In the genomic region with DNA sequence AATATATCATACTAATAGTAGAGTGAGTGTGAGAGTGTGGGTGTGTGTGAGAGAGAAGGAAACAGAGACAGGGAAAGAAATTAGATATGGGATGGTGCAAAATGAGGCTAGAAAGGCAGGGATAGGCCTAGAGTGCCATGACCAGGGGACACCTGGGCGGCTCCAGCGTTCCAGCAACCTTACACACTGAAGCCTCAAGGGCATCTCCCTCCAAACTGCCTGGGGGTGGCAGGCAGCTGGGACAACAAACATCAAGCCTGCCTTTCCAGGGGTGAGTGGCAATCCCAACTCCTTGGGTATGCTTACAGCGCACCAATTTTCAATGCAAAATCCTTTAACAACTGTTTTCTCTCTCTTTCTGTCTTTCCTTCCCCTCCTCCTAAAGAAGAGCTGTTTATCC, we compare ENCODE assay signal across 22 cellular contexts.
DNase-seq lines count a peak whose midpoint lies in the region; ATAC-seq and TF ChIP-seq lines count a peak whose summit lies in the region.
"Had no signal": no experiment of that assay in that cellular context is flagged by ENCODE, and none has a peak within 500 bp of the region (broad histone marks: within the 10 kb centered on the region; RNA-seq: fewer than 3 reads in every experiment).

No MANE protein-coding gene starts in this region.

- H3K4me3 ChIP-seq in IMR-90 (ENCODE audit: insufficient read depth, low read depth, low read length), result no peak overlapping the region
- H3K4me3 ChIP-seq in breast epithelium, result no peak overlapping the region
- H3K4me3 ChIP-seq in muscle layer of colon (ENCODE audit: low read depth in 1 of 2, low read length in 2 of 2), result no peak overlapping the region
- H3K4me3 ChIP-seq in suprapubic skin, result no peak overlapping the region
- H3K4me3 ChIP-seq: thyroid gland had no signal

- no peak overlapping the region for H3K27ac Mint-ChIP-seq in activated T-helper 2 cell treated with anti-CD3 and anti-CD28 coated beads, Interferon-gamma antibody, Interleukin-2, Interleukin-4, amounts not matched to agents 10 μg/mL and 5 μg/mL and 100 μg/mL, durations not matched to agents 14 hours and 24 hours and 36 hours
- H3K27ac Mint-ChIP-seq: activated naive CD8-positive, alpha-beta T cell treated with anti-CD3 and anti-CD28 coated beads, Interleukin-2, amount 10 ng/mL, durations not matched to agents 7 days and 5 days; CD4-positive, CD25-positive, alpha-beta regulatory T cell had no signal

- H2BK120ac ChIP-seq in IMR-90 (ENCODE audit: low read depth, low read length), result peak overlapping the region; percentile 75

- peak overlapping the region; percentile 64 for H2BK5ac ChIP-seq in IMR-90 (ENCODE audit: low read depth, low read length, poor library complexity, severe bottlenecking)

- TF ChIP-seq POLR2A in IMR-90 (IDR thresholded peaks at IDR 0.05; ENCODE audit: low read depth, low read length) (no peak), breast epithelium (IDR thresholded peaks at IDR 0.05) (no peak), suprapubic skin (IDR thresholded peaks at IDR 0.05) (no peak)

- H3K14ac ChIP-seq in IMR-90 (replicated peaks; ENCODE audit: low read depth, low read length), result peak overlapping the region; percentile 89

- peak overlapping the region; percentile 71; the same call in 1 of the 2 replicates for H3K23ac ChIP-seq in IMR-90 (ENCODE audit: low read depth, low read length)

- 100% methylated on average over 1 of the region's 3 CpGs; no CpG with 5 or more reads in 1 of the 2 experiments for WGBS in IMR-90 (ENCODE audit: extremely low coverage in 2 of 2, insufficient read length in 1 of 2), 2 experiments
- 72% methylated on average over 3 of the region's 3 CpGs for WGBS in suprapubic skin

- peaks cover 52% of the 10 kb centered on the region for H3K9me1 ChIP-seq in IMR-90 (ENCODE audit: insufficient read depth, low read length)

- no peak for TF ChIP-seq CTCF in IMR-90 (conservative IDR thresholded peaks at IDR 0.05; ENCODE audit: low read depth, low read length)
- no peak for TF ChIP-seq CTCF in breast epithelium (IDR thresholded peaks at IDR 0.05)
- TF ChIP-seq CTCF in suprapubic skin (IDR thresholded peaks at IDR 0.05), result no peak

- peak overlapping the region; percentile 65 for H2BK20ac ChIP-seq in IMR-90 (ENCODE audit: low read depth, low read length)

- peak overlapping the region; percentile 13; the same call in 1 of the 3 replicates for H2BK15ac ChIP-seq in IMR-90 (ENCODE audit: low read depth, low read length)

- no peak for DNase-seq in IMR-90
- DNase-seq in breast epithelium (ENCODE audit: low spot score in 2 of 2), result no peak
- DNase-seq in suprapubic skin (ENCODE audit: low spot score in 2 of 2), result no peak
- no peak for DNase-seq in RPMI8226
- no peak for DNase-seq in activated T-helper 2 cell treated with anti-CD3 and anti-CD28 coated beads, Interferon-gamma antibody, Interleukin-2, Interleukin-4, amounts not matched to agents 10 μg/mL and 5 μg/mL and 100 μg/mL, durations not matched to agents 14 hours and 24 hours and 36 hours (ENCODE audit: low spot score)
- DNase-seq in glomerular visceral epithelial cell (ENCODE audit: extremely low spot score), result no peak
- no peak for DNase-seq in HCEC 1CT
- DNase-seq: activated CD4-positive, alpha-beta T cell treated with anti-CD3 and anti-CD28 coated beads for 48 hours; activated naive CD8-positive, alpha-beta T cell treated with anti-CD3 and anti-CD28 coated beads, Interleukin-2, amount 10 ng/mL, durations not matched to agents 7 days and 5 days; brain microvascular endothelial cell; CD4-positive, CD25-positive, alpha-beta regulatory T cell; cortex of kidney; DMS153; GDM1; MV-4-11; NCI-H187; NCI-H2227 treated with DMSO at 0.1 percent for 48 hours; NCI-H82; SIG-M5; thyroid gland had no signal

- peak overlapping the region; percentile 23 to 27; a peak in 3 of 4 replicates for H4K8ac ChIP-seq in IMR-90 (ENCODE audit: low read depth in 2 of 2, low read length in 2 of 2)

- peak overlapping the region; percentile 42 for H4K5ac ChIP-seq in IMR-90 (ENCODE audit: low read depth, low read length)

- in situ Hi-C loops in IMR-90 (cut with MboI; ENCODE audit: low sequenced_read_pairs), result no loop called here

- intact Hi-C loops in IMR-90 (cut with micrococcal nuclease) (loop anchor here (5.0 kb wide), 1 partner anchor 35 kb away; no protein-coding TSS in a partner anchor), breast epithelium (cut with DNase I; ENCODE audit: low total_unique reads) (no loop called here)
- intact Hi-C loops in activated T-helper 2 cell treated with anti-CD3 and anti-CD28 coated beads, Interferon-gamma antibody, Interleukin-2, Interleukin-4, amounts not matched to agents 10 μg/mL and 5 μg/mL and 100 μg/mL, durations not matched to agents 14 hours and 24 hours and 36 hours (cut with micrococcal nuclease), result no loop called here

- H3K4me2 ChIP-seq in IMR-90 (ENCODE audit: low read depth, low read length), result no peak overlapping the region
- H3K4me2 ChIP-seq: KMS-11 had no signal

- peaks cover 17% of the 10 kb centered on the region for H3K4me1 Mint-ChIP-seq in activated T-helper 2 cell treated with anti-CD3 and anti-CD28 coated beads, Interferon-gamma antibody, Interleukin-2, Interleukin-4, amounts not matched to agents 10 μg/mL and 5 μg/mL and 100 μg/mL, durations not matched to agents 14 hours and 24 hours and 36 hours (ENCODE audit: low read depth)
- H3K4me1 Mint-ChIP-seq: CD4-positive, CD25-positive, alpha-beta regulatory T cell had no signal

- CTCF ChIA-PET in IMR-90 (lab: Yijun Ruan, JAX), result interaction anchor here (0.7 to 1.2 kb wide), 3 partner anchors 10 to 54 kb away, joined by 3 to 5 read pairs (median 3); no protein-coding TSS in a partner anchor

- H2AFZ ChIP-seq in IMR-90 (replicated peaks; ENCODE audit: low read length, poor library complexity), result peak overlapping the region; percentile 47

- peak overlapping the region; percentile 48; the same call in 1 of the 2 replicates for H3K27ac ChIP-seq in IMR-90 (ENCODE audit: insufficient read depth, low read length)
- H3K27ac ChIP-seq in breast epithelium, result peak overlapping the region; percentile 73 to 84
- H3K27ac ChIP-seq in muscle layer of colon (ENCODE audit: low read depth, low read length), result peak overlapping the region; percentile 60
- peak overlapping the region; percentile 28 for H3K27ac ChIP-seq in suprapubic skin
- H3K27ac ChIP-seq: brain microvascular endothelial cell, KMS-11 had no signal

- peak overlapping the region; percentile 81 for H3K4ac ChIP-seq in IMR-90 (ENCODE audit: low read depth, low read length)

- ATAC-seq in IMR-90 (ENCODE audit: low read depth), result no peak

- H3K27me3 ChIP-seq in IMR-90 (ENCODE audit: control insufficient read depth, insufficient read depth, low read length) (no peaks in the 10 kb centered on the region), breast epithelium (no peaks in the 10 kb centered on the region), muscle layer of colon (ENCODE audit: control insufficient read depth in 1 of 2, insufficient read depth in 2 of 2, low read length in 2 of 2) (no peaks in the 10 kb centered on the region), suprapubic skin (no peaks in the 10 kb centered on the region)
- H3K27me3 ChIP-seq: brain microvascular endothelial cell, thyroid gland had no signal

- H3K27me3 Mint-ChIP-seq in activated T-helper 2 cell treated with anti-CD3 and anti-CD28 coated beads, Interferon-gamma antibody, Interleukin-2, Interleukin-4, amounts not matched to agents 10 μg/mL and 5 μg/mL and 100 μg/mL, durations not matched to agents 14 hours and 24 hours and 36 hours (ENCODE audit: low read depth), result peaks cover 2% of the 10 kb centered on the region

- H3K4me3 Mint-ChIP-seq in activated T-helper 2 cell treated with anti-CD3 and anti-CD28 coated beads, Interferon-gamma antibody, Interleukin-2, Interleukin-4, amounts not matched to agents 10 μg/mL and 5 μg/mL and 100 μg/mL, durations not matched to agents 14 hours and 24 hours and 36 hours (ENCODE audit: low read depth), result no peak overlapping the region
- H3K4me3 Mint-ChIP-seq: activated naive CD8-positive, alpha-beta T cell treated with anti-CD3 and anti-CD28 coated beads, Interleukin-2, amount 10 ng/mL, durations not matched to agents 7 days and 5 days; CD4-positive, CD25-positive, alpha-beta regulatory T cell had no signal

- H2AK5ac ChIP-seq in IMR-90 (ENCODE audit: low read depth, low read length), result peak overlapping the region; percentile 88

- H3K79me1 ChIP-seq in IMR-90 (ENCODE audit: low read depth in 1 of 2, low read length in 2 of 2), result peaks cover 47 to 96% of the 10 kb centered on the region in 2 experiments

- peaks cover 14% of the 10 kb centered on the region for H3K36me3 ChIP-seq in IMR-90 (ENCODE audit: control insufficient read depth, insufficient read depth, low read length)
- H3K36me3 ChIP-seq in breast epithelium, result no peaks in the 10 kb centered on the region
- H3K36me3 ChIP-seq in muscle layer of colon (ENCODE audit: insufficient read depth, low read length), result no peaks in the 10 kb centered on the region
- no peaks in the 10 kb centered on the region for H3K36me3 ChIP-seq in suprapubic skin
- H3K36me3 ChIP-seq: brain microvascular endothelial cell, thyroid gland had no signal

- H4K20me1 ChIP-seq in IMR-90 (ENCODE audit: insufficient read depth, low read length), result peaks cover 20% of the 10 kb centered on the region; the same call in 1 of the 2 replicates

- H3K56ac ChIP-seq in IMR-90 (ENCODE audit: extremely low read depth, insufficient read depth, low read length), result no peak overlapping the region

- H3K9ac ChIP-seq in IMR-90 (ENCODE audit: low read depth, low read length), result peak overlapping the region; percentile 6; the same call in 1 of the 2 replicates
- H3K9ac ChIP-seq in muscle layer of colon (ENCODE audit: low read length), result peak overlapping the region; percentile 7
- H3K9ac ChIP-seq: KMS-11 had no signal

- no peaks in the 10 kb centered on the region for H3K36me3 Mint-ChIP-seq in activated T-helper 2 cell treated with anti-CD3 and anti-CD28 coated beads, Interferon-gamma antibody, Interleukin-2, Interleukin-4, amounts not matched to agents 10 μg/mL and 5 μg/mL and 100 μg/mL, durations not matched to agents 14 hours and 24 hours and 36 hours (ENCODE audit: low read depth)
- H3K36me3 Mint-ChIP-seq: activated naive CD8-positive, alpha-beta T cell treated with anti-CD3 and anti-CD28 coated beads, Interleukin-2, amount 10 ng/mL, durations not matched to agents 7 days and 5 days; CD4-positive, CD25-positive, alpha-beta regulatory T cell had no signal

- POLR2A ChIA-PET in IMR-90 (lab: Charles Lee; ENCODE audit: unreplicated experiment), result interaction anchor here (0.6 kb wide), 1 partner anchor 88 kb away, joined by 3 read pairs; no protein-coding TSS in a partner anchor

- H2AK9ac ChIP-seq in IMR-90 (replicated peaks; ENCODE audit: low read depth, low read length, poor library complexity), result peak overlapping the region; percentile 66

- no peak for TF ChIP-seq RAD21 in IMR-90 (IDR thresholded peaks at IDR 0.05; ENCODE audit: low read length)

- H4K91ac ChIP-seq in IMR-90 (ENCODE audit: insufficient read depth, low read depth, low read length), result peak overlapping the region; percentile 81

- H3K9me3 ChIP-seq in IMR-90 (ENCODE audit: control insufficient read depth, insufficient read depth, low read length), result no peaks in the 10 kb centered on the region
- H3K9me3 ChIP-seq in breast epithelium, result no peaks in the 10 kb centered on the region
- no peaks in the 10 kb centered on the region for H3K9me3 ChIP-seq in muscle layer of colon (ENCODE audit: low read length)
- no peaks in the 10 kb centered on the region for H3K9me3 ChIP-seq in suprapubic skin
- H3K9me3 ChIP-seq: thyroid gland had no signal

- BruUV-seq in IMR-90 (replicated peaks; lab: Mats Ljungman, UMichigan), result no TSS peak

- no peak for TF ChIP-seq EP300 in suprapubic skin (IDR thresholded peaks at IDR 0.05)

- H3K4me1 ChIP-seq in IMR-90 (ENCODE audit: control insufficient read depth, insufficient read depth, low read length) (peaks cover 35% of the 10 kb centered on the region), breast epithelium (no peaks in the 10 kb centered on the region), muscle layer of colon (ENCODE audit: insufficient read depth, low read length) (peaks cover 85% of the 10 kb centered on the region), suprapubic skin (peaks cover 56% of the 10 kb centered on the region)

- H3K18ac ChIP-seq in IMR-90 (ENCODE audit: low read depth, low read length), result peak overlapping the region; percentile 39

- dilution Hi-C loops in IMR-90 (cut with HindIII; ENCODE audit: low sequenced_read_pairs, unreplicated experiment), result no loop called here

- no peaks in the 10 kb centered on the region for H3K9me3 Mint-ChIP-seq in activated T-helper 2 cell treated with anti-CD3 and anti-CD28 coated beads, Interferon-gamma antibody, Interleukin-2, Interleukin-4, amounts not matched to agents 10 μg/mL and 5 μg/mL and 100 μg/mL, durations not matched to agents 14 hours and 24 hours and 36 hours
- H3K9me3 Mint-ChIP-seq: activated naive CD8-positive, alpha-beta T cell treated with anti-CD3 and anti-CD28 coated beads, Interleukin-2, amount 10 ng/mL, durations not matched to agents 7 days and 5 days; CD4-positive, CD25-positive, alpha-beta regulatory T cell had no signal

Comparison
In these comparisons a context has a peak if more than half of its experiments do, and no peak if none do; other contexts are left out.
1. H3K27ac ChIP-seq: peak in every context shown above with its lines; median percentile 78 in breast epithelium; 60 in muscle layer of colon; 48 in IMR-90; 28 in suprapubic skin.